Comparison of ENCODE assay signal across 14 cellular contexts in the genomic region with DNA sequence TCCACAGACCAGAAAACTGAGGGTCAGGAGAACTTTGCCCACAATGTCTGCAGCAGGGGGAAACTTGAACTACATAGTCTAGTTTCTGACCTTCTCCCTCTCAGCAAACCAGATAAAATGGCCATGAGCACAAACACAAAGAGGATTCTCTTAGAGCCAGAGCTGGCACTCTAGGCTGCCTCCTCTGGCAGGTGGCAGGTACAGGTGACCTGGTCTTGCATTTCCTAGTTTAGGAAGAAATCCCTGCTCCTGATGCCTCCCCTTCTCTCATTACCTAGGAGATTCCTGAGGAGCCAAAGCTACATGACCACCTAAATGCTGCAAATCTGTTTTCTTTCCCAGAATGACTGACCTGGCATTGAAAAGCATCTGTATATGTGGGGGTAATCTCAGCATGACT.
"Had no signal": no experiment of that assay in that cellular context is flagged by ENCODE, and none has a peak within 500 bp of the region (broad histone marks: within the 10 kb centered on the region; RNA-seq: fewer than 3 reads in every experiment).

No MANE protein-coding gene starts in this region.

- H3K27me3 ChIP-seq: pancreas had no signal

- H3K27ac ChIP-seq: heart right ventricle, pancreas, VCaP had no signal

- ATAC-seq: activated CD8-positive, alpha-beta T cell treated with anti-CD3 and anti-CD28 coated beads, Interleukin-2, amount 10 ng/mL, durations not matched to agents 7 days and 5 days; heart right ventricle; pancreas had no signal

- H3K4me1 ChIP-seq: pancreas had no signal

- H3K4me3 ChIP-seq: heart right ventricle, pancreas had no signal

- FAIRE-seq: endothelial cell of umbilical vein, kidney, pancreas had no signal

- H3K36me3 ChIP-seq: heart right ventricle, pancreas had no signal

- DNase-seq: activated CD4-positive, alpha-beta T cell treated with anti-CD3 and anti-CD28 coated beads for 4 hours; activated CD8-positive, alpha-beta T cell treated with anti-CD3 and anti-CD28 coated beads, Interleukin-2, amount 10 ng/mL, durations not matched to agents 7 days and 5 days; activated naive CD4-positive, alpha-beta T cell treated with anti-CD3 and anti-CD28 coated beads for 36 hours; foreskin melanocyte; heart right ventricle; kidney; pancreas; stimulated activated CD4-positive, alpha-beta T cell treated with anti-CD3 and anti-CD28 coated beads, Interleukin-12 subunit alpha, Interleukin-12 subunit beta, amount 100 ng/mL, for 4 hours; stimulated activated naive CD4-positive, alpha-beta T cell; substantia nigra; T1000; trophoblast cell had no signal

- H3K9me3 ChIP-seq: heart right ventricle, pancreas had no signal
